Comparison of ENCODE assay signal across 30 cellular contexts in the genomic region with DNA sequence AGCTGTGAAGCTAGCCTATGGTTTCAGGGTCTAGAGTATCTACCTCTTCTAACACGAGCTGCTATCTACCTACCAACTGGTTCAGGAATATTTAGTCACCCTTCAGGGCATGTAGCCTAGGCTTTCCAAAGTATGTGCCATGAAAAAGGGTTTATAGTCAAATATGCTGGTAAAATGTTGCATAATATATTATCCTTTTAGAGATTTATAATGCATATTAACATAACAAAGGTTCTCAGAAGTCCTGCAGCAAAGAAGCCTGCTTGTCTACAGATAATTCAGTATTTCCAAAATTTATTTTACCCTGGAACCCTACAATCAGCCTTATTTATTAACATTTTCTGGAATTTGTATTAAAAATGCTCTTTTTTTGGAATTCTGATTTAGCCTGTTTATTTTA. TPM values are rescaled to one million over a fixed set of nuclear protein-coding genes. Genes with fewer than 3 reads are reported as not detected.
"Had no signal": no experiment of that assay in that cellular context is flagged by ENCODE, and none has a peak within 500 bp of the region (broad histone marks: within the 10 kb centered on the region; RNA-seq: fewer than 3 reads in every experiment).

No MANE protein-coding gene starts in this region.

- ATAC-seq: stimulated activated effector memory CD8-positive, alpha-beta T cell treated with anti-CD3 and anti-CD28 coated beads, Interleukin-12 subunit alpha, Interleukin-12 subunit beta, amount 100 ng/mL, for 72 hours; stimulated activated memory B cell treated with anti-CD40 and anti-IgM and Interleukin-4, amounts not matched to agents 10 μg/mL and 1 μg/mL and 100 μg/mL, for 72 hours; stimulated activated naive B cell treated with anti-CD40 and anti-IgM and Interleukin-4, amounts not matched to agents 10 μg/mL and 1 μg/mL and 100 μg/mL, for 72 hours; stimulated activated naive CD8-positive, alpha-beta T cell treated with anti-CD3 and anti-CD28 coated beads, Interleukin-15, amount 100 ng/mL, for 72 hours; stimulated activated naive CD8-positive, alpha-beta T cell treated with anti-CD3 and anti-CD28 coated beads, Interleukin-15, Interleukin-2, amounts not matched to agents 100 U/mL and 50 U/mL, for 24 hours; upper lobe of right lung had no signal

- H3K4me3 ChIP-seq: stomach, suprapubic skin, testis, thoracic aorta, thyroid gland, tibial artery, tibial nerve, transverse colon, upper lobe of left lung, upper lobe of right lung, uterus, vagina had no signal

- FAIRE-seq: urothelium cell line had no signal

- H3K27ac ChIP-seq: stomach, suprapubic skin, testis, thoracic aorta, thyroid gland, tibial artery, tibial nerve, transverse colon, upper lobe of left lung, upper lobe of right lung, uterus, vagina had no signal

- H3K27me3 ChIP-seq: stomach, suprapubic skin, testis, thyroid gland, tibial artery, tibial nerve, transverse colon, upper lobe of left lung, upper lobe of right lung, uterus, vagina had no signal

- H3K9me3 ChIP-seq: stomach, suprapubic skin, testis, thoracic aorta, thyroid gland, tibial artery, tibial nerve, transverse colon, upper lobe of left lung, upper lobe of right lung, uterus, vagina had no signal

- H3K4me1 ChIP-seq: stomach, suprapubic skin, testis, thyroid gland, tibial artery, tibial nerve, transverse colon, upper lobe of left lung, upper lobe of right lung, uterus, vagina had no signal

- H3K36me3 ChIP-seq: stomach, suprapubic skin, thoracic aorta, thyroid gland, tibial artery, tibial nerve, transverse colon, upper lobe of left lung, upper lobe of right lung, uterus, vagina had no signal

- DNase-seq: stimulated activated CD4-positive, alpha-beta T cell treated with anti-CD3 and anti-CD28 coated beads, Interleukin-2, amount 100 ng/mL, for 48 hours; stimulated activated CD4-positive, alpha-beta T cell treated with anti-CD3 and anti-CD28 coated beads, Interleukin-4, amount 100 ng/mL, for 1 hour; stimulated activated CD4-positive, alpha-beta T cell treated with anti-CD3 and anti-CD28 coated beads, Interleukin-4, amount 100 ng/mL, for 24 hours; stimulated activated CD4-positive, alpha-beta T cell treated with anti-CD3 and anti-CD28 coated beads, Interleukin-4, amount 100 ng/mL, for 4 hours; stimulated activated CD8-positive, alpha-beta memory T cell treated with anti-CD3 and anti-CD28 coated beads, Interleukin-4, amount 100 ng/mL, for 48 hours; stimulated activated naive B cell treated with anti-CD40 and anti-IgM and Interleukin-4, amounts not matched to agents 10 μg/mL and 1 μg/mL and 100 μg/mL, for 72 hours; stimulated activated naive CD4-positive, alpha-beta T cell; stimulated activated naive CD4-positive, alpha-beta T cell treated with Interleukin-2 at 50 U/mL for 16 hours; stimulated activated naive CD8-positive, alpha-beta T cell treated with anti-CD3 and anti-CD28 coated beads, Interleukin-15, amount 100 ng/mL, for 72 hours; stimulated activated naive CD8-positive, alpha-beta T cell treated with anti-CD3 and anti-CD28 coated beads, Interleukin-15, Interleukin-2, amounts not matched to agents 100 U/mL and 50 U/mL, for 24 hours; stomach; substantia nigra; testis; thyroid gland; tibial artery; transverse colon; upper lobe of left lung; upper lobe of right lung; uterus had no signal

RNA-seq across cellular contexts. Expression of gene PRDM13, which starts 56.0 kb away (rescaled TPM):
- total RNA-seq: stomach, subcutaneous adipose tissue, suprapubic skin, temporal lobe, thoracic aorta, thyroid gland, tibial nerve, transverse colon, upper lobe of left lung, upper lobe of right lung, ureter, urinary bladder, uterus, vagina had no signal
- polyA plus RNA-seq: stomach, urinary bladder had no signal
